In the genomic region with DNA sequence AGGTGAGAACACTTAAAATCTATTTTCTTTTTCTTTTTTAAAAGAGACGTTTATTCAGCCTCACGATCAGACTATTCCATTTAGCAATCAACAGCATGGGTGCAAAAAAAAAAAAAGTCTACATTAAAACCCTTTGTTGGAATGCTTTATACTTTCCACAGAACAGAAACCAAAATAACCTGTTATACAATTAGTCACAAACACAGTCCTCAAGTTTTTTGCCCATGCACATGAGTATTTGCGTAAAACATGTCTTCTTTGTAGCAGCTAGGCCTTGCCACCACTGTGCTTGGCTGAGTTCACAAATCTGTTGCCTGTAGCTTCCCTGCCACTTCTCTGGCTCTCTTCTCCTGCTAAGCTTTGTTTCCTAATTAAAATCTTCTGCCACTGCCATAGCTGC, we compare ENCODE assay signal across 24 cellular contexts. TPM values are rescaled to one million over a fixed set of nuclear protein-coding genes. Genes with fewer than 3 reads are reported as not detected.
DNase-seq lines count a peak whose midpoint lies in the region; ATAC-seq and FAIRE-seq lines count a peak whose summit lies in the region.
"Had no signal": no experiment of that assay in that cellular context is flagged by ENCODE, and none has a peak within 500 bp of the region (broad histone marks: within the 10 kb centered on the region; RNA-seq: fewer than 3 reads in every experiment).

No MANE protein-coding gene starts in this region.

- ATAC-seq in activated T-cell treated with anti-CD3 and anti-CD28 coated beads, Interleukin-2, amount 50 U/mL, for 4 hours: no peak
- ATAC-seq in T-helper 17 cell (no peak), GM18873 (IDR thresholded peaks at IDR 0.05; ENCODE audit: low FRiP score, unreplicated experiment) (no peak)
- ATAC-seq in activated naive CD8-positive, alpha-beta T cell treated with anti-CD3 and anti-CD28 coated beads, Interleukin-2, amount 50 U/mL, for 24 hours: no peak

- peaks cover 2% of the 10 kb centered on the region for H3K36me3 Mint-ChIP-seq in activated T-cell treated with anti-CD3 and anti-CD28 coated beads, Interleukin-2, amount 50 U/mL, for 4 hours (ENCODE audit: insufficient read depth)
- H3K36me3 Mint-ChIP-seq in T-helper 17 cell (ENCODE audit: low read depth): peaks cover 2% of the 10 kb centered on the region
- peaks cover 17% of the 10 kb centered on the region for H3K36me3 Mint-ChIP-seq in activated naive CD8-positive, alpha-beta T cell treated with anti-CD3 and anti-CD28 coated beads, Interleukin-2, amount 50 U/mL, for 24 hours (ENCODE audit: low read depth)
- H3K36me3 Mint-ChIP-seq: brain had no signal

- peak overlapping the region; percentile 11 for H3K4me3 Mint-ChIP-seq in activated T-cell treated with anti-CD3 and anti-CD28 coated beads, Interleukin-2, amount 50 U/mL, for 4 hours
- H3K4me3 Mint-ChIP-seq in T-helper 17 cell: peak overlapping the region; percentile 72
- H3K4me3 Mint-ChIP-seq in activated naive CD8-positive, alpha-beta T cell treated with anti-CD3 and anti-CD28 coated beads, Interleukin-2, amount 50 U/mL, for 24 hours: peak overlapping the region; percentile 79
- H3K4me3 Mint-ChIP-seq: brain had no signal

- WGBS in small intestine, 3 donors: 87 to 92% (median 92%) methylated on average over 3 of the region's 3 CpGs

- no peaks in the 10 kb centered on the region for H3K9me3 ChIP-seq in T-helper 17 cell (ENCODE audit: control insufficient read depth, low read length, poor library complexity, severe bottlenecking)
- H3K9me3 ChIP-seq in small intestine (ENCODE audit: control insufficient read depth, low read depth): no peaks in the 10 kb centered on the region
- H3K9me3 ChIP-seq: adrenal gland, esophagus muscularis mucosa, testis, uterus had no signal

- H3K4me1 ChIP-seq in small intestine (ENCODE audit: control insufficient read depth in 2 of 2, insufficient read depth in 1 of 2, low read depth in 1 of 2, low read length in 1 of 2): no peaks in the 10 kb centered on the region
- H3K4me1 ChIP-seq: adrenal gland, esophagus muscularis mucosa, testis, uterus had no signal

- H3K27me3 Mint-ChIP-seq in activated T-cell treated with anti-CD3 and anti-CD28 coated beads, Interleukin-2, amount 50 U/mL, for 4 hours (ENCODE audit: low read depth): no peaks in the 10 kb centered on the region
- H3K27me3 Mint-ChIP-seq in T-helper 17 cell: no peaks in the 10 kb centered on the region
- H3K27me3 Mint-ChIP-seq in activated naive CD8-positive, alpha-beta T cell treated with anti-CD3 and anti-CD28 coated beads, Interleukin-2, amount 50 U/mL, for 24 hours: peaks cover 4% of the 10 kb centered on the region
- H3K27me3 Mint-ChIP-seq: brain had no signal

- DNase-seq in activated T-cell treated with anti-CD3 and anti-CD28 coated beads, Interleukin-2, amount 50 U/mL, for 4 hours: no peak
- no peak for DNase-seq in activated T-cell treated with anti-CD3 and anti-CD28 coated beads, Interleukin-2, amount 50 U/mL, for 48 hours
- no peak for DNase-seq in T-helper 17 cell
- no peak for DNase-seq in activated naive CD8-positive, alpha-beta T cell treated with anti-CD3 and anti-CD28 coated beads, Interleukin-2, amount 50 U/mL, for 24 hours
- DNase-seq in small intestine: no peak
- DNase-seq in CD1c-positive myeloid dendritic cell (ENCODE audit: extremely low spot score): no peak
- no peak for DNase-seq in HT-29 (ENCODE audit: low spot score)
- DNase-seq: adrenal gland; C1 segment of cervical spinal cord; effector CD8-positive, alpha-beta T cell; foreskin melanocyte; IMR-90; mesenchymal stem cell; NCI-H1092; NCI-H187 treated with DMSO at 0.1 percent for 48 hours; NCI-H526; testis; uterus had no signal

- H3K27ac ChIP-seq in small intestine (ENCODE audit: low read depth in 1 of 2, low read length in 1 of 2): peak overlapping the region in 1 of 2 donors; percentile 22
- H3K27ac ChIP-seq: adrenal gland, esophagus muscularis mucosa, HL-60, testis, uterus had no signal

- H3K4me1 Mint-ChIP-seq in activated T-cell treated with anti-CD3 and anti-CD28 coated beads, Interleukin-2, amount 50 U/mL, for 4 hours (ENCODE audit: low read depth): peaks cover 49% of the 10 kb centered on the region
- peaks cover 23% of the 10 kb centered on the region for H3K4me1 Mint-ChIP-seq in T-helper 17 cell
- peaks cover 60% of the 10 kb centered on the region for H3K4me1 Mint-ChIP-seq in activated naive CD8-positive, alpha-beta T cell treated with anti-CD3 and anti-CD28 coated beads, Interleukin-2, amount 50 U/mL, for 24 hours
- H3K4me1 Mint-ChIP-seq: brain had no signal

- H3K27me3 ChIP-seq in small intestine (ENCODE audit: control insufficient read depth in 2 of 2, insufficient read depth in 2 of 2, low read length in 2 of 2): no peaks in the 10 kb centered on the region
- H3K27me3 ChIP-seq: adrenal gland, esophagus muscularis mucosa, testis, uterus had no signal

- peaks cover 6% of the 10 kb centered on the region for H3K9me3 Mint-ChIP-seq in activated T-cell treated with anti-CD3 and anti-CD28 coated beads, Interleukin-2, amount 50 U/mL, for 4 hours
- peaks cover 11% of the 10 kb centered on the region for H3K9me3 Mint-ChIP-seq in activated naive CD8-positive, alpha-beta T cell treated with anti-CD3 and anti-CD28 coated beads, Interleukin-2, amount 50 U/mL, for 24 hours
- H3K9me3 Mint-ChIP-seq: brain had no signal

- no peak overlapping the region for H3K4me3 ChIP-seq in small intestine (ENCODE audit: low read depth in 1 of 2, low read length in 2 of 2)
- H3K4me3 ChIP-seq: adrenal gland, esophagus muscularis mucosa, testis, uterus had no signal

- H3K27ac Mint-ChIP-seq in T-helper 17 cell: no peak overlapping the region
- H3K27ac Mint-ChIP-seq in activated naive CD8-positive, alpha-beta T cell treated with anti-CD3 and anti-CD28 coated beads, Interleukin-2, amount 50 U/mL, for 24 hours: peak overlapping the region; percentile 99
- H3K27ac Mint-ChIP-seq: brain had no signal

- no peaks in the 10 kb centered on the region for H3K36me3 ChIP-seq in small intestine (ENCODE audit: control insufficient read depth in 2 of 2, insufficient read depth in 2 of 2, low read length in 2 of 2)
- H3K36me3 ChIP-seq: adrenal gland, esophagus muscularis mucosa, uterus had no signal

- peak; percentile 23 for FAIRE-seq in small intestine (lab: Jason Lieb, UNC)
- FAIRE-seq: colon, RCC 7860 had no signal

RNA-seq across cellular contexts. Expression of gene KLRG1, which starts 37.8 kb away (rescaled TPM):
- total RNA-seq in activated T-cell treated with anti-CD3 and anti-CD28 coated beads, Interleukin-2, amount 50 U/mL, for 4 hours: 1 to 10 TPM; 2.3 to 7.6 (median 5.4) TPM
- 10 to 100 TPM in 1 of 2 donors, 1 to 10 TPM in 1; 9.9 to 22.2 TPM for total RNA-seq in T-helper 17 cell
- 1 to 10 TPM in 2 of 3 donors, not detected in 1; 1.4 to 1.6 TPM for polyA plus RNA-seq in small intestine
- not detected in 2 replicates for total RNA-seq in HT-29 (2014; rRNA removed; shearing (Covaris generic))

Comparison
In these comparisons a context has a peak if more than half of its experiments do, and no peak if none do; other contexts are left out.
1. H3K4me3 Mint-ChIP-seq: peak in every context shown above with its lines; median percentile 79 in activated naive CD8-positive, alpha-beta T cell treated with anti-CD3 and anti-CD28 coated beads, Interleukin-2, amount 50 U/mL, for 24 hours; 72 in T-helper 17 cell; 11 in activated T-cell treated with anti-CD3 and anti-CD28 coated beads, Interleukin-2, amount 50 U/mL, for 4 hours.